In the genomic region with DNA sequence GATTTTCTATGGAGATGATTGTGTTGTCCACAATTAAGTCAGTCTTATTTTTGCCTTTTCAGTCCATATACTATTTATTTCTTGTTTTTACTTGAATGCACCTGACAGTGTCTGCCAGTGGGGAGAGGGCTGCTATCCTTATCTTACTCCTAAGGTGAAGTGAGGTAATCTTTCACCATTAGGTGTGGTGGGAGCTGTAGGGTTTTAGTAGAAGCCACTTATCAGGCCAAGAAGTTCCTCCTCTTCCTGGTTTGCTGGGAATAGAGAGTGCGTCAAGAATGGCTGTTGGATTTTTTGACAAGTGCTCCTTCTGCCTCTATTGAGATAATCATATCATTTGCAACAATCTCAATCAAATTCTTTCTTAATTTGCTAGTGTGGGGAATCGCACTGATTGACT, we compare ENCODE assay signal across 27 cellular contexts.
"Had no signal": no experiment of that assay in that cellular context is flagged by ENCODE, and none has a peak within 500 bp of the region (broad histone marks: within the 10 kb centered on the region; RNA-seq: fewer than 3 reads in every experiment).

No MANE protein-coding gene starts in this region.

- DNase-seq: stimulated activated CD4-positive, alpha-beta T cell treated with anti-CD3 and anti-CD28 coated beads, Interleukin-2, amount 100 ng/mL, for 48 hours; stimulated activated CD4-positive, alpha-beta T cell treated with anti-CD3 and anti-CD28 coated beads, Interleukin-4, amount 100 ng/mL, for 1 hour; stimulated activated CD4-positive, alpha-beta T cell treated with anti-CD3 and anti-CD28 coated beads, Interleukin-4, amount 100 ng/mL, for 24 hours; stimulated activated CD4-positive, alpha-beta T cell treated with anti-CD3 and anti-CD28 coated beads, Interleukin-4, amount 100 ng/mL, for 4 hours; stimulated activated CD8-positive, alpha-beta memory T cell treated with anti-CD3 and anti-CD28 coated beads, Interleukin-4, amount 100 ng/mL, for 48 hours; stimulated activated naive B cell treated with anti-CD40 and anti-IgM and Interleukin-4, amounts not matched to agents 10 μg/mL and 1 μg/mL and 100 μg/mL, for 72 hours; stimulated activated naive CD4-positive, alpha-beta T cell; stimulated activated naive CD4-positive, alpha-beta T cell treated with Interleukin-2 at 50 U/mL for 16 hours; stimulated activated naive CD8-positive, alpha-beta T cell treated with anti-CD3 and anti-CD28 coated beads, Interleukin-15, amount 100 ng/mL, for 72 hours; stimulated activated naive CD8-positive, alpha-beta T cell treated with anti-CD3 and anti-CD28 coated beads, Interleukin-15, Interleukin-2, amounts not matched to agents 100 U/mL and 50 U/mL, for 24 hours; stomach; substantia nigra; testis; thyroid gland; trophoblast cell; upper lobe of left lung had no signal

- H3K9me3 Mint-ChIP-seq: stimulated activated effector memory CD8-positive, alpha-beta T cell treated with anti-CD3 and anti-CD28 coated beads, Interleukin-12 subunit alpha, Interleukin-12 subunit beta, amount 100 ng/mL, for 72 hours; stimulated activated naive B cell treated with anti-CD40 and anti-IgM and Interleukin-4, amounts not matched to agents 10 μg/mL and 1 μg/mL and 100 μg/mL, for 72 hours; stimulated activated naive CD8-positive, alpha-beta T cell treated with anti-CD3 and anti-CD28 coated beads, Interleukin-15, amount 100 ng/mL, for 72 hours; stimulated activated naive CD8-positive, alpha-beta T cell treated with anti-CD3 and anti-CD28 coated beads, Interleukin-15, Interleukin-2, amounts not matched to agents 100 ng/mL and 50 ng/mL, for 24 hours had no signal

- H3K36me3 Mint-ChIP-seq: stimulated activated effector memory CD8-positive, alpha-beta T cell treated with anti-CD3 and anti-CD28 coated beads, Interleukin-12 subunit alpha, Interleukin-12 subunit beta, amount 100 ng/mL, for 72 hours; type B pancreatic cell had no signal

- H3K36me3 ChIP-seq: stomach, suprapubic skin, thoracic aorta, thyroid gland, tibial artery, tibial nerve, transverse colon, upper lobe of left lung, upper lobe of right lung, uterus, vagina had no signal

- H3K27me3 ChIP-seq: stomach, suprapubic skin, testis, thyroid gland, tibial nerve, transverse colon, upper lobe of left lung, upper lobe of right lung, uterus, vagina had no signal

- ATAC-seq: stimulated activated effector memory CD8-positive, alpha-beta T cell treated with anti-CD3 and anti-CD28 coated beads, Interleukin-12 subunit alpha, Interleukin-12 subunit beta, amount 100 ng/mL, for 72 hours; stimulated activated naive B cell treated with anti-CD40 and anti-IgM and Interleukin-4, amounts not matched to agents 10 μg/mL and 1 μg/mL and 100 μg/mL, for 72 hours; stimulated activated naive CD8-positive, alpha-beta T cell treated with anti-CD3 and anti-CD28 coated beads, Interleukin-15, amount 100 ng/mL, for 72 hours; stimulated activated naive CD8-positive, alpha-beta T cell treated with anti-CD3 and anti-CD28 coated beads, Interleukin-15, Interleukin-2, amounts not matched to agents 100 U/mL and 50 U/mL, for 24 hours; upper lobe of right lung had no signal

- H3K27ac ChIP-seq: stomach, suprapubic skin, testis, thoracic aorta, tibial artery, tibial nerve, transverse colon, upper lobe of left lung, upper lobe of right lung, uterus, vagina had no signal

- H3K4me3 Mint-ChIP-seq: stimulated activated effector memory CD8-positive, alpha-beta T cell treated with anti-CD3 and anti-CD28 coated beads, Interleukin-12 subunit alpha, Interleukin-12 subunit beta, amount 100 ng/mL, for 72 hours; stimulated activated naive B cell treated with anti-CD40 and anti-IgM and Interleukin-4, amounts not matched to agents 10 μg/mL and 1 μg/mL and 100 μg/mL, for 72 hours; stimulated activated naive CD8-positive, alpha-beta T cell treated with anti-CD3 and anti-CD28 coated beads, Interleukin-15, amount 100 ng/mL, for 72 hours; stimulated activated naive CD8-positive, alpha-beta T cell treated with anti-CD3 and anti-CD28 coated beads, Interleukin-15, Interleukin-2, amounts not matched to agents 100 ng/mL and 50 ng/mL, for 24 hours; type B pancreatic cell had no signal

- H3K4me1 Mint-ChIP-seq: stimulated activated effector memory CD8-positive, alpha-beta T cell treated with anti-CD3 and anti-CD28 coated beads, Interleukin-12 subunit alpha, Interleukin-12 subunit beta, amount 100 ng/mL, for 72 hours had no signal

- H3K27me3 Mint-ChIP-seq: stimulated activated naive B cell treated with anti-CD40 and anti-IgM and Interleukin-4, amounts not matched to agents 10 μg/mL and 1 μg/mL and 100 μg/mL, for 72 hours; stimulated activated naive CD8-positive, alpha-beta T cell treated with anti-CD3 and anti-CD28 coated beads, Interleukin-15, amount 100 ng/mL, for 72 hours; stimulated activated naive CD8-positive, alpha-beta T cell treated with anti-CD3 and anti-CD28 coated beads, Interleukin-15, Interleukin-2, amounts not matched to agents 100 ng/mL and 50 ng/mL, for 24 hours had no signal

- H3K9me3 ChIP-seq: suprapubic skin, testis, thoracic aorta, thyroid gland, tibial artery, tibial nerve, transverse colon, upper lobe of left lung, upper lobe of right lung, uterus, vagina had no signal

- H3K4me3 ChIP-seq: stomach, suprapubic skin, testis, thoracic aorta, thyroid gland, tibial artery, tibial nerve, transverse colon, upper lobe of left lung, upper lobe of right lung, uterus, vagina had no signal

- H3K27ac Mint-ChIP-seq: stimulated activated effector memory CD8-positive, alpha-beta T cell treated with anti-CD3 and anti-CD28 coated beads, Interleukin-12 subunit alpha, Interleukin-12 subunit beta, amount 100 ng/mL, for 72 hours; stimulated activated naive B cell treated with anti-CD40 and anti-IgM and Interleukin-4, amounts not matched to agents 10 μg/mL and 1 μg/mL and 100 μg/mL, for 72 hours; stimulated activated naive CD8-positive, alpha-beta T cell treated with anti-CD3 and anti-CD28 coated beads, Interleukin-15, amount 100 ng/mL, for 72 hours; stimulated activated naive CD8-positive, alpha-beta T cell treated with anti-CD3 and anti-CD28 coated beads, Interleukin-15, Interleukin-2, amounts not matched to agents 100 ng/mL and 50 ng/mL, for 24 hours; type B pancreatic cell had no signal

- H3K4me1 ChIP-seq: suprapubic skin, testis, tibial artery, transverse colon, upper lobe of right lung, uterus, vagina had no signal
